ENCODE assay signal across 8 cellular contexts in the genomic region with DNA sequence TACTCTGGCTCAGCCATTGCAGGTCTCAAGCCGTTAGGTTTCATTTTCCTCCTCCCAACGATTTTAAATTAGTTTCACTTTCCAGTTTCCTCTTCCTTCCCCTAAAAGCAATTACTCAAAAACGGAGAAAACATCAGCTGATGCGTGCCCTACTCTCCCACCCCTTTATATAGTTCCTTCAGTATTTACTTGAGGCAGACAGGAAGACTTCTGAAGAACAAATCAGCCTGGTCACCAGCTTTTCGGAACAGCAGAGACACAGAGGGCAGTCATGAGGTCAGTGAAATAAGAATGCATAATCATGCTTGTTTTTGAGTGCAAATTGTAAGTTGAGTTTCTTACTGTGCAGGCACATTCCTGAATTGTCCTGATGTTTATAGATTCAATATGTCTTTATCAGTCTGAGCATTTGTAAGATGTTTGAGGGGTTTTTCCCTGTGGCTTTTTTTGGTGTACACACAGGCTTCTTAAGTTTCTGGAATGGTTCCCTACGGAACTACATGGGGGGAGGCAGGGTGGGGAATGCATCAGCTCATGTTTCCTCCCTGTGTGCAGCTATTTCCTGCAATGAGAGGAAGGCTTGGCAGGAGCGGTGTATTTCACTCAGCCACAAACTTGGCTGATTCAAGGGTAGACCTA. TPM values are rescaled to one million over a fixed set of nuclear protein-coding genes. Genes with fewer than 3 reads are reported as not detected.
A peak's percentile ranks its signal among the peaks of the same experiment; 100 is the strongest.
DNase-seq lines count a peak whose midpoint lies in the region; ATAC-seq and TF ChIP-seq lines count a peak whose summit lies in the region.

A gene with protein sequence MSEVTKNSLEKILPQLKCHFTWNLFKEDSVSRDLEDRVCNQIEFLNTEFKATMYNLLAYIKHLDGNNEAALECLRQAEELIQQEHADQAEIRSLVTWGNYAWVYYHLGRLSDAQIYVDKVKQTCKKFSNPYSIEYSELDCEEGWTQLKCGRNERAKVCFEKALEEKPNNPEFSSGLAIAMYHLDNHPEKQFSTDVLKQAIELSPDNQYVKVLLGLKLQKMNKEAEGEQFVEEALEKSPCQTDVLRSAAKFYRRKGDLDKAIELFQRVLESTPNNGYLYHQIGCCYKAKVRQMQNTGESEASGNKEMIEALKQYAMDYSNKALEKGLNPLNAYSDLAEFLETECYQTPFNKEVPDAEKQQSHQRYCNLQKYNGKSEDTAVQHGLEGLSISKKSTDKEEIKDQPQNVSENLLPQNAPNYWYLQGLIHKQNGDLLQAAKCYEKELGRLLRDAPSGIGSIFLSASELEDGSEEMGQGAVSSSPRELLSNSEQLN (plus strand): TSS at position 195 of the 639 bp plus-strand sequence. CDS start 77 bp downstream, at position 272.

- H3K4me3 ChIP-seq in SJSA1 (peak within 1 kb of the TSS; percentile 43), coronary artery (peak within 1 kb of the TSS; percentile 68)

- H3K36me3 Mint-ChIP-seq in stimulated activated effector memory CD8-positive, alpha-beta T cell treated with anti-CD3 and anti-CD28 coated beads, Interleukin-12 subunit alpha, Interleukin-12 subunit beta, amount 100 ng/mL, for 72 hours: no peaks in the 10 kb centered on the region

- no peak within 1 kb of the TSS for H3K27ac Mint-ChIP-seq in stimulated activated effector memory CD8-positive, alpha-beta T cell treated with anti-CD3 and anti-CD28 coated beads, Interleukin-12 subunit alpha, Interleukin-12 subunit beta, amount 100 ng/mL, for 72 hours

- no peaks in the 10 kb centered on the region for H3K9me3 Mint-ChIP-seq in stimulated activated effector memory CD8-positive, alpha-beta T cell treated with anti-CD3 and anti-CD28 coated beads, Interleukin-12 subunit alpha, Interleukin-12 subunit beta, amount 100 ng/mL, for 72 hours

- peak within 1 kb of the TSS; percentile 54 for H3K4me3 Mint-ChIP-seq in stimulated activated effector memory CD8-positive, alpha-beta T cell treated with anti-CD3 and anti-CD28 coated beads, Interleukin-12 subunit alpha, Interleukin-12 subunit beta, amount 100 ng/mL, for 72 hours

- intact Hi-C loops in left colon (cut with DNase I, micrococcal nuclease): no loop called here

- peak within 1 kb of the TSS; percentile 34 for H3K9ac ChIP-seq in ES-I3 (ENCODE audit: low read depth, low read length)

- H3K36me3 ChIP-seq in ES-I3 (ENCODE audit: insufficient read depth, low read length): no peaks in the 10 kb centered on the region
- H3K36me3 ChIP-seq in SJSA1: no peaks in the 10 kb centered on the region

- ATAC-seq in HG02610 (IDR thresholded peaks at IDR 0.05; ENCODE audit: unreplicated experiment) (peak; percentile 44), left colon (peak; percentile 57), GM21723 (IDR thresholded peaks at IDR 0.05; ENCODE audit: unreplicated experiment) (no peak)
- peak; percentile 43 for ATAC-seq in stimulated activated effector memory CD8-positive, alpha-beta T cell treated with anti-CD3 and anti-CD28 coated beads, Interleukin-12 subunit alpha, Interleukin-12 subunit beta, amount 100 ng/mL, for 72 hours

- H3K4me1 ChIP-seq in ES-I3 (ENCODE audit: insufficient read depth, low read length): peaks cover 30% of the 10 kb centered on the region
- peaks cover 27% of the 10 kb centered on the region for H3K4me1 ChIP-seq in SJSA1 (replicated peaks)

- peak; percentile 83 to 92 for DNase-seq in SJSA1 (ENCODE audit: low read depth in 1 of 2, low spot score in 2 of 2)
- DNase-seq in coronary artery (ENCODE audit: low spot score): no peak
- peak; percentile 21 to 46 for DNase-seq in left colon
- DNase-seq in stimulated activated effector memory CD8-positive, alpha-beta T cell treated with anti-CD3 and anti-CD28 coated beads, Interleukin-12 subunit alpha, Interleukin-12 subunit beta, amount 100 ng/mL, for 72 hours (ENCODE audit: low spot score in 2 of 2): no peak
- no peak for DNase-seq in NCI-H1436 treated with DMSO at 0.1 percent for 48 hours (lab: John Stamatoyannopoulos, UW)

- H3K27ac ChIP-seq in SJSA1 (peak within 1 kb of the TSS; percentile 99), coronary artery (peak within 1 kb of the TSS; percentile 82 to 85)

- H3K9me3 ChIP-seq in ES-I3 (ENCODE audit: control insufficient read depth, insufficient read depth, low read length) (no peaks in the 10 kb centered on the region), SJSA1 (replicated peaks) (no peaks in the 10 kb centered on the region)

- no peaks in the 10 kb centered on the region for H3K27me3 ChIP-seq in SJSA1 (replicated peaks)

- TF ChIP-seq CTCF in coronary artery (IDR thresholded peaks at IDR 0.05): no peak

- peaks cover 26% of the 10 kb centered on the region for H3K4me1 Mint-ChIP-seq in stimulated activated effector memory CD8-positive, alpha-beta T cell treated with anti-CD3 and anti-CD28 coated beads, Interleukin-12 subunit alpha, Interleukin-12 subunit beta, amount 100 ng/mL, for 72 hours

RNA-seq across cellular contexts. Expression of the gene that starts here (rescaled TPM):
- total RNA-seq in SJSA1 (2014; rRNA removed; shearing (Covaris generic)): 9.0 and 12.9 TPM in 2 replicates
- 10 to 100 TPM in 1 of 2 donors, 1 to 10 TPM in 1; 5.0 to 10.3 TPM for total RNA-seq in left colon

Comparison
In these comparisons a context has a peak if more than half of its experiments do, and no peak if none do; other contexts are left out.
1. DNase-seq: peak in SJSA1 (2 of 2) and left colon (2 of 2); none in coronary artery (single experiment), stimulated activated effector memory CD8-positive, alpha-beta T cell treated with anti-CD3 and anti-CD28 coated beads, Interleukin-12 subunit alpha, Interleukin-12 subunit beta, amount 100 ng/mL, for 72 hours (0 of 2) and NCI-H1436 treated with DMSO at 0.1 percent for 48 hours (single experiment).